8 cellular contexts compared by ENCODE assay signal in the genomic region with DNA sequence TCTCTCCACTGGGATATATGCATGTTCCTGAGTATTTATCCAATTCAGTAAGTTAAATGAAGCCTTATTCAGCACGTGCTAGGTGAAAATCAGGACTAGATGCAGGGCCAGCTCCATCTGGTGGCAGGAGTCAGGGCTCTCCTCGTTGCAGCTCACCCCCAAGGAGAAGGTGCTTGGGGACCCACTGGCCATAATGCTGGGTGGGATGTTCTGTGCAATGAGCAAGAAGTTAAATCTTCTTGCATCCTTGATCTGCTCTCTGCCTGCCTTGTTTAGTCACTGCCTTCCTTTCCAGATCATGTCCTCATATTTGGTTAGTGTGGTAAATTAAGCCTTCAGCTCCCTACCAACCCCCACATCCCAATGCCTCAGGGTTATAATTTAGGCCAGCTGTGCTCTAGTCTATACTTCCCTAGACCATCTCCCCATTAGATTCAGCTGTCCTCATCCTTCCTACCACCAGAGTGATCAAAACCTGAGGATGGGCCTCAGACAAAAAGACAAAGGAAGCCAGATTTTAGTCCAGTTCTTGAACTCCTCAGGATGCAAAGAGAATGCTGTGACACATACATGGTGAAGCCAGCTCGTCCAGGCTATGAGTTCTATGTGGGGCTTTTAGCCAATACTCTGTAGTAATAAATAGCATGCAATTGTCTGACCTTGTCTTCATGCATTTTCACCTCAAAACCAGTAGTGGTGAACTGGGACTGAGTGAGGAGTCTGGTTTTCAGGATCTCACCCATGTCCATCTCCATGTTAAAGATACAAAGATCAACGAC. TPM values are rescaled to one million over a fixed set of nuclear protein-coding genes. Genes with fewer than 3 reads are reported as not detected.
A peak's percentile ranks its signal among the peaks of the same experiment; 100 is the strongest.
DNase-seq lines count a peak whose midpoint lies in the region; ATAC-seq and TF ChIP-seq lines count a peak whose summit lies in the region.

No MANE protein-coding gene starts in this region.

- H3K36me3 Mint-ChIP-seq in chondrocyte (ENCODE audit: low read depth), result no peaks in the 10 kb centered on the region
- H3K36me3 Mint-ChIP-seq in activated CD4-positive, alpha-beta T cell treated with anti-CD3 and anti-CD28 coated beads for 36 hours (ENCODE audit: low read depth), result no peaks in the 10 kb centered on the region

- H3K4me3 ChIP-seq in GM06990 (replicated peaks; ENCODE audit: low read depth, low read length), result no peak overlapping the region
- no peak overlapping the region for H3K4me3 ChIP-seq in osteoblast (ENCODE audit: insufficient read depth, low read length)

- CTCF ChIA-PET in activated CD4-positive, alpha-beta T cell treated with anti-CD3 and anti-CD28 coated beads for 36 hours (lab: Charles Lee), result interaction anchor here (0.7 kb wide), 1 partner anchor 48 kb away, joined by 4 read pairs; no protein-coding TSS in a partner anchor

- H4K20me1 ChIP-seq in osteoblast (ENCODE audit: insufficient read depth, low read length), result no peaks in the 10 kb centered on the region

- H3K36me3 ChIP-seq in GM06990 (ENCODE audit: control insufficient read depth, insufficient read depth, low read length) (no peaks in the 10 kb centered on the region), osteoblast (ENCODE audit: insufficient read depth, low read length) (no peaks in the 10 kb centered on the region)

- peaks cover 19% of the 10 kb centered on the region for H3K27me3 Mint-ChIP-seq in chondrocyte (ENCODE audit: low read depth)
- H3K27me3 Mint-ChIP-seq in activated CD4-positive, alpha-beta T cell treated with anti-CD3 and anti-CD28 coated beads for 36 hours, result no peaks in the 10 kb centered on the region

- no peak overlapping the region for H3K4me2 ChIP-seq in osteoblast (ENCODE audit: insufficient read depth, low read length)

- H3K4me3 Mint-ChIP-seq in chondrocyte (ENCODE audit: unreplicated experiment), result no peak overlapping the region
- H3K4me3 Mint-ChIP-seq in activated CD4-positive, alpha-beta T cell treated with anti-CD3 and anti-CD28 coated beads for 36 hours, result no peak overlapping the region

- H3K9me3 Mint-ChIP-seq in chondrocyte (ENCODE audit: low read depth), result peaks cover 4% of the 10 kb centered on the region
- no peaks in the 10 kb centered on the region for H3K9me3 Mint-ChIP-seq in activated CD4-positive, alpha-beta T cell treated with anti-CD3 and anti-CD28 coated beads for 36 hours (ENCODE audit: low read depth)

- POLR2A ChIA-PET in activated CD4-positive, alpha-beta T cell treated with anti-CD3 and anti-CD28 coated beads for 36 hours (lab: Charles Lee), result no interaction called here

- no peak for DNase-seq in GM06990 (ENCODE audit: extremely low read depth, insufficient read length)
- DNase-seq in NCI-H2107 (lab: John Stamatoyannopoulos, UW), result peak; percentile 67
- no peak for DNase-seq in chondrocyte (ENCODE audit: low spot score)
- peak; percentile 80 for DNase-seq in osteoblast (ENCODE audit: insufficient read length, low spot score, missing footprints)
- DNase-seq in HPDE6-E6E7 (ENCODE audit: extremely low spot score), result no peak
- DNase-seq in activated CD4-positive, alpha-beta T cell treated with anti-CD3 and anti-CD28 coated beads for 36 hours, result no peak

- H3K9me3 ChIP-seq in osteoblast (ENCODE audit: low read depth, low read length), result no peaks in the 10 kb centered on the region

- TF ChIP-seq CTCF in GM06990 (IDR thresholded peaks at IDR 0.05; ENCODE audit: insufficient read depth, low read length, poor library complexity, severe bottlenecking) (peak; percentile 50), chondrocyte (IDR thresholded peaks at IDR 0.05) (peak; percentile 67), osteoblast (IDR thresholded peaks at IDR 0.05; ENCODE audit: extremely low read depth, low read depth, low read length) (peak; percentile 53)

- H3K4me1 ChIP-seq in osteoblast (ENCODE audit: insufficient read depth, low read length), result no peaks in the 10 kb centered on the region

- no peak for ATAC-seq in HG02759 (IDR thresholded peaks at IDR 0.05; ENCODE audit: unreplicated experiment)
- no peak for ATAC-seq in activated CD4-positive, alpha-beta T cell treated with anti-CD3 and anti-CD28 coated beads for 36 hours
- ATAC-seq in GM18909 (IDR thresholded peaks at IDR 0.05; ENCODE audit: poor library complexity, unreplicated experiment), result no peak

- intact Hi-C loops in activated CD4-positive, alpha-beta T cell treated with anti-CD3 and anti-CD28 coated beads for 36 hours (cut with DNase I, micrococcal nuclease), result no loop called here

- no peaks in the 10 kb centered on the region for H3K79me2 ChIP-seq in osteoblast (ENCODE audit: insufficient read depth, low read length)

- no peak overlapping the region for H3K27ac Mint-ChIP-seq in chondrocyte (ENCODE audit: unreplicated experiment)
- no peak overlapping the region for H3K27ac Mint-ChIP-seq in activated CD4-positive, alpha-beta T cell treated with anti-CD3 and anti-CD28 coated beads for 36 hours

- no peak overlapping the region for H3K27ac ChIP-seq in osteoblast (ENCODE audit: low read depth, low read length)

- no peaks in the 10 kb centered on the region for H3K4me1 Mint-ChIP-seq in chondrocyte (ENCODE audit: low read depth)
- H3K4me1 Mint-ChIP-seq in activated CD4-positive, alpha-beta T cell treated with anti-CD3 and anti-CD28 coated beads for 36 hours, result no peaks in the 10 kb centered on the region

- no peak overlapping the region for H2AFZ ChIP-seq in osteoblast (ENCODE audit: low read length)

- H3K27me3 ChIP-seq in GM06990 (replicated peaks; ENCODE audit: control insufficient read depth, insufficient read depth, low read length) (no peaks in the 10 kb centered on the region), osteoblast (ENCODE audit: insufficient read depth, low read length) (no peaks in the 10 kb centered on the region)

RNA-seq across cellular contexts. Expression of a gene that starts 55.9 kb away (rescaled TPM):
- 3.6 to 5.7 TPM (median 4.1 TPM) in 3 replicates for total RNA-seq in chondrocyte
- 2.9 and 3.3 TPM in 2 replicates for total RNA-seq in osteoblast
- not detected for total RNA-seq in activated CD4-positive, alpha-beta T cell treated with anti-CD3 and anti-CD28 coated beads for 36 hours

Comparison
In these comparisons a context has a peak if more than half of its experiments do, and no peak if none do; other contexts are left out.
1. DNase-seq: peak in NCI-H2107 (single experiment) and osteoblast (single experiment); none in GM06990 (single experiment), chondrocyte (single experiment), HPDE6-E6E7 (single experiment) and activated CD4-positive, alpha-beta T cell treated with anti-CD3 and anti-CD28 coated beads for 36 hours (single experiment).
2. Peak in every context shown above with its lines, with median percentiles within 50 percentile points of each other: CTCF ChIP-seq.